ENCODE assay signal across 12 cellular contexts in genomic region chr3:36075491-36075890, GRCh38.
"Had no signal": no experiment of that assay in that cellular context is flagged by ENCODE, and none has a peak within 500 bp of the region (broad histone marks: within the 10 kb centered on the region; RNA-seq: fewer than 3 reads in every experiment).

No MANE protein-coding gene starts in this region.

- H3K9me3 ChIP-seq: mucosa of descending colon, tibial artery had no signal

- DNase-seq: activated CD4-positive, alpha-beta memory T cell treated with anti-CD3 and anti-CD28 coated beads for 36 hours; activated CD8-positive, alpha-beta memory T cell treated with anti-CD3 and anti-CD28 coated beads, Interleukin-2, amount 50 U/mL, for 4 hours; activated gamma-delta T cell treated with Interleukin-2 at 50 U/mL for 16 hours; activated naive CD8-positive, alpha-beta T cell treated with anti-CD3 and anti-CD28 coated beads, Interleukin-2, amount 10 ng/mL, durations not matched to agents 7 days and 5 days; activated T-cell treated with anti-CD3 and anti-CD28 coated beads, Interleukin-2, amount 50 U/mL, for 72 hours; aorta; mucosa of descending colon; natural killer cell; right cardiac atrium; T-helper 9 cell; tibial artery had no signal

- H3K4me3 ChIP-seq: mucosa of descending colon, smooth muscle cell, tibial artery had no signal

- H3K36me3 ChIP-seq: tibial artery had no signal

- H3K27me3 ChIP-seq: tibial artery had no signal
